8 cellular contexts compared by ENCODE assay signal in the genomic region with DNA sequence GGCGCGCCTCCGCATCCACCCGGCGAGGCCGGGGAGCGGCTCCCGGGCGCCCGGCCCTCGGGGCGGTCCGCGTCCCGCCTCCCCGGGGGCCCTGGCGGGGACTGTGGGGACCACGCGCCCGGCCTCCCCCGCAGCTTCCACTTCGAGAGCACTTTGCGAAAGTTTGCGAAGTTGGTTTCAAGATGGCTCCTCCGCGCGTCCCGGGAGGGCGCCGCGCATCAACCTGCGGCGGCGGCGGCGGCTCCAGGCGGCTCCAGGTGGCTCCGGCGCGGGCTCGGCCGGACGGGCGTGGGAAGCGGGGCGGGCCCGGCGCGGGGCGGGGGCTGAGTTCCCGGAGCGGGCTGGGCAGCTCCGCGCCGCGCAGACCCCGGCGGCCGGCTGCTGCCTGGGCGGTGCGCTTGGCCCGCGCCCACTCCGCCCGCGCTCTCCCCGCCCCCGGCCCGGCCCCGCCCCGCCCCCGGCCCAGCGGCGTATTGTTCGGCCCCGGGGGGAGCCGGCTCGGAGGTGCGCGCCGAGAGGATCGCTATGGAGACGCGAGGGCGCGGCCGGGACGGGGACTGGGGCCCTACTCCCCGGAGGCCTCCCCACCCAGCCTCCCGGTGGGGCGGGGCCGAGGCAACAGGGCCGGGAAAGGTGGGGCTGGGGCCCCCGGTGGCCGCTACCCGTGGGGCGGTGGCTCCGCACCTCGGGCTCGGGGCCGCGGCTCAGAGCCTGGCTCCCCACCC.
DNase-seq lines count a peak whose midpoint lies in the region; ATAC-seq lines count a peak whose summit lies in the region.

A gene with protein sequence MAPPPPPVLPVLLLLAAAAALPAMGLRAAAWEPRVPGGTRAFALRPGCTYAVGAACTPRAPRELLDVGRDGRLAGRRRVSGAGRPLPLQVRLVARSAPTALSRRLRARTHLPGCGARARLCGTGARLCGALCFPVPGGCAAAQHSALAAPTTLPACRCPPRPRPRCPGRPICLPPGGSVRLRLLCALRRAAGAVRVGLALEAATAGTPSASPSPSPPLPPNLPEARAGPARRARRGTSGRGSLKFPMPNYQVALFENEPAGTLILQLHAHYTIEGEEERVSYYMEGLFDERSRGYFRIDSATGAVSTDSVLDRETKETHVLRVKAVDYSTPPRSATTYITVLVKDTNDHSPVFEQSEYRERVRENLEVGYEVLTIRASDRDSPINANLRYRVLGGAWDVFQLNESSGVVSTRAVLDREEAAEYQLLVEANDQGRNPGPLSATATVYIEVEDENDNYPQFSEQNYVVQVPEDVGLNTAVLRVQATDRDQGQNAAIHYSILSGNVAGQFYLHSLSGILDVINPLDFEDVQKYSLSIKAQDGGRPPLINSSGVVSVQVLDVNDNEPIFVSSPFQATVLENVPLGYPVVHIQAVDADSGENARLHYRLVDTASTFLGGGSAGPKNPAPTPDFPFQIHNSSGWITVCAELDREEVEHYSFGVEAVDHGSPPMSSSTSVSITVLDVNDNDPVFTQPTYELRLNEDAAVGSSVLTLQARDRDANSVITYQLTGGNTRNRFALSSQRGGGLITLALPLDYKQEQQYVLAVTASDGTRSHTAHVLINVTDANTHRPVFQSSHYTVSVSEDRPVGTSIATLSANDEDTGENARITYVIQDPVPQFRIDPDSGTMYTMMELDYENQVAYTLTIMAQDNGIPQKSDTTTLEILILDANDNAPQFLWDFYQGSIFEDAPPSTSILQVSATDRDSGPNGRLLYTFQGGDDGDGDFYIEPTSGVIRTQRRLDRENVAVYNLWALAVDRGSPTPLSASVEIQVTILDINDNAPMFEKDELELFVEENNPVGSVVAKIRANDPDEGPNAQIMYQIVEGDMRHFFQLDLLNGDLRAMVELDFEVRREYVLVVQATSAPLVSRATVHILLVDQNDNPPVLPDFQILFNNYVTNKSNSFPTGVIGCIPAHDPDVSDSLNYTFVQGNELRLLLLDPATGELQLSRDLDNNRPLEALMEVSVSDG (N-terminal part only) (minus strand): TSS at position 400 of the 725 bp plus-strand sequence. CDS start 450 bp downstream, outside the sequence.

- peak within 1 kb of the TSS; percentile 31 for H3K4me3 ChIP-seq in iPS-15b (ENCODE audit: low read depth, low read length)

- H3K27me3 ChIP-seq in iPS-15b (ENCODE audit: control insufficient read depth, insufficient read depth, low read length) = peaks cover 21% of the 10 kb centered on the region

- no peak for ATAC-seq in activated naive CD8-positive, alpha-beta T cell treated with anti-CD3 and anti-CD28 coated beads, Interleukin-2, amount 50 U/mL, for 24 hours
- ATAC-seq in stimulated activated effector memory CD8-positive, alpha-beta T cell treated with anti-CD3 and anti-CD28 coated beads, Interleukin-12 subunit alpha, Interleukin-12 subunit beta, amount 100 ng/mL, for 72 hours = peak; percentile 9
- ATAC-seq in GM18870 (IDR thresholded peaks at IDR 0.05; ENCODE audit: unreplicated experiment) = no peak

- H3K4me1 ChIP-seq in iPS-15b (ENCODE audit: control insufficient read depth, insufficient read depth, low read length) = peaks cover 3% of the 10 kb centered on the region

- peaks cover 39% of the 10 kb centered on the region for H3K27me3 Mint-ChIP-seq in activated naive CD8-positive, alpha-beta T cell treated with anti-CD3 and anti-CD28 coated beads, Interleukin-2, amount 50 U/mL, for 24 hours

- DNase-seq in COLO668 (lab: John Stamatoyannopoulos, UW; ENCODE audit: unreplicated experiment) = peak; percentile 74
- DNase-seq in HuH-7.5 (ENCODE audit: low spot score) = peak; percentile 91
- DNase-seq in activated naive CD8-positive, alpha-beta T cell treated with anti-CD3 and anti-CD28 coated beads, Interleukin-2, amount 50 U/mL, for 24 hours = peak; percentile 23
- no peak for DNase-seq in stimulated activated effector memory CD8-positive, alpha-beta T cell treated with anti-CD3 and anti-CD28 coated beads, Interleukin-12 subunit alpha, Interleukin-12 subunit beta, amount 100 ng/mL, for 72 hours (ENCODE audit: low spot score in 2 of 2)
- no peak for DNase-seq in Ammon's horn (ENCODE audit: low spot score)
- no peak for DNase-seq in DMS114 treated with DMSO at 0.1 percent for 48 hours (lab: John Stamatoyannopoulos, UW; ENCODE audit: unreplicated experiment)

- H3K4me1 Mint-ChIP-seq in activated naive CD8-positive, alpha-beta T cell treated with anti-CD3 and anti-CD28 coated beads, Interleukin-2, amount 50 U/mL, for 24 hours = peaks cover 10% of the 10 kb centered on the region
- peaks cover 11% of the 10 kb centered on the region for H3K4me1 Mint-ChIP-seq in stimulated activated effector memory CD8-positive, alpha-beta T cell treated with anti-CD3 and anti-CD28 coated beads, Interleukin-12 subunit alpha, Interleukin-12 subunit beta, amount 100 ng/mL, for 72 hours

- H3K9me3 ChIP-seq in iPS-15b (ENCODE audit: control insufficient read depth, insufficient read depth, low read length) = no peaks in the 10 kb centered on the region

- no peak within 1 kb of the TSS for H3K9ac ChIP-seq in iPS-15b (ENCODE audit: low read depth, low read length)

- no peak within 1 kb of the TSS for H3K4me3 Mint-ChIP-seq in activated naive CD8-positive, alpha-beta T cell treated with anti-CD3 and anti-CD28 coated beads, Interleukin-2, amount 50 U/mL, for 24 hours
- H3K4me3 Mint-ChIP-seq in stimulated activated effector memory CD8-positive, alpha-beta T cell treated with anti-CD3 and anti-CD28 coated beads, Interleukin-12 subunit alpha, Interleukin-12 subunit beta, amount 100 ng/mL, for 72 hours = peak within 1 kb of the TSS; percentile 60

- H3K36me3 Mint-ChIP-seq in activated naive CD8-positive, alpha-beta T cell treated with anti-CD3 and anti-CD28 coated beads, Interleukin-2, amount 50 U/mL, for 24 hours (ENCODE audit: low read depth) = no peaks in the 10 kb centered on the region
- H3K36me3 Mint-ChIP-seq in stimulated activated effector memory CD8-positive, alpha-beta T cell treated with anti-CD3 and anti-CD28 coated beads, Interleukin-12 subunit alpha, Interleukin-12 subunit beta, amount 100 ng/mL, for 72 hours = no peaks in the 10 kb centered on the region

- H3K36me3 ChIP-seq in iPS-15b (ENCODE audit: control insufficient read depth, insufficient read depth, low read length) = peaks cover 8% of the 10 kb centered on the region

- H3K27ac Mint-ChIP-seq in activated naive CD8-positive, alpha-beta T cell treated with anti-CD3 and anti-CD28 coated beads, Interleukin-2, amount 50 U/mL, for 24 hours = no peak within 1 kb of the TSS
- H3K27ac Mint-ChIP-seq in stimulated activated effector memory CD8-positive, alpha-beta T cell treated with anti-CD3 and anti-CD28 coated beads, Interleukin-12 subunit alpha, Interleukin-12 subunit beta, amount 100 ng/mL, for 72 hours = no peak within 1 kb of the TSS

- H3K9me3 Mint-ChIP-seq in activated naive CD8-positive, alpha-beta T cell treated with anti-CD3 and anti-CD28 coated beads, Interleukin-2, amount 50 U/mL, for 24 hours = no peaks in the 10 kb centered on the region
- H3K9me3 Mint-ChIP-seq in stimulated activated effector memory CD8-positive, alpha-beta T cell treated with anti-CD3 and anti-CD28 coated beads, Interleukin-12 subunit alpha, Interleukin-12 subunit beta, amount 100 ng/mL, for 72 hours = no peaks in the 10 kb centered on the region

Comparison
In these comparisons a context has a peak if more than half of its experiments do, and no peak if none do; other contexts are left out.
1. DNase-seq: peak in COLO668 (single experiment), HuH-7.5 (single experiment) and activated naive CD8-positive, alpha-beta T cell treated with anti-CD3 and anti-CD28 coated beads, Interleukin-2, amount 50 U/mL, for 24 hours (single experiment); none in stimulated activated effector memory CD8-positive, alpha-beta T cell treated with anti-CD3 and anti-CD28 coated beads, Interleukin-12 subunit alpha, Interleukin-12 subunit beta, amount 100 ng/mL, for 72 hours (0 of 2), Ammon's horn (single experiment) and DMS114 treated with DMSO at 0.1 percent for 48 hours (single experiment).